26 cellular contexts compared by ENCODE assay signal in the genomic region with DNA sequence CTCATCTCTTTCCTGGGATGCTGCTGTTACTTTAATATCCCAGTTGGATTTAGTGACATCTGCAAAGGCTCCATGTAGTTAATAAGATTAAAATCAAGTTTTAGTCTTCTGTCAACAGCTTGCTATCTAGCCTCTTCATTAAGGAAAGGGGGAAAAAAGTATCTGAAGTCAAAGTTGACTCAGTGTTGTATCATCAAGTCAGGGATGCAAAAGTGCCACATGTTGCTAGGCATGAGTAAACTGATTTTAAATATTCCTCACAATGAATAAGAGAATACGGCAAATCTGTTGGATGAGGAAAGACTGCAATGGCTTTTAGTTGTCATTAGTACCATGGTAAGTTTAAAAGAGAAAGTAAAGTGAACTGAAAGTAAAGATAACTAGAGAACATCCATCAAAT.
DNase-seq lines count a peak whose midpoint lies in the region; ATAC-seq, FAIRE-seq and TF ChIP-seq lines count a peak whose summit lies in the region.
"Had no signal": no experiment of that assay in that cellular context is flagged by ENCODE, and none has a peak within 500 bp of the region (broad histone marks: within the 10 kb centered on the region; RNA-seq: fewer than 3 reads in every experiment).

No MANE protein-coding gene starts in this region.

- H4K8ac ChIP-seq in IMR-90 (ENCODE audit: low read depth in 2 of 2, low read length in 2 of 2) = no peak overlapping the region

- no peak overlapping the region for H2AK9ac ChIP-seq in IMR-90 (replicated peaks; ENCODE audit: low read depth, low read length, poor library complexity)

- H3K36me3 ChIP-seq in IMR-90 (ENCODE audit: control insufficient read depth, insufficient read depth, low read length) (no peaks in the 10 kb centered on the region), bronchial epithelial cell (ENCODE audit: control insufficient read depth, insufficient read depth, low read length) (no peaks in the 10 kb centered on the region), suprapubic skin (no peaks in the 10 kb centered on the region)
- H3K36me3 ChIP-seq: ascending aorta, gastroesophageal sphincter had no signal

- H3K27ac ChIP-seq in IMR-90 (ENCODE audit: insufficient read depth, low read length) = no peak overlapping the region
- H3K27ac ChIP-seq in suprapubic skin = peak overlapping the region; percentile 11
- H3K27ac ChIP-seq: 22Rv1, ascending aorta, C4-2B, gastroesophageal sphincter, skin epidermis, VCaP had no signal

- no peak overlapping the region; the same call in 1 of the 2 replicates for H3K18ac ChIP-seq in IMR-90 (ENCODE audit: low read depth, low read length)

- H3K56ac ChIP-seq in IMR-90 (ENCODE audit: extremely low read depth, insufficient read depth, low read length) = no peak overlapping the region

- no peak overlapping the region for H2BK20ac ChIP-seq in IMR-90 (ENCODE audit: low read depth, low read length)

- POLR2A ChIA-PET in IMR-90 (lab: Charles Lee; ENCODE audit: unreplicated experiment) = no interaction called here

- H3K14ac ChIP-seq in IMR-90 (replicated peaks; ENCODE audit: low read depth, low read length) = no peak overlapping the region

- ATAC-seq in IMR-90 (ENCODE audit: low read depth) = no peak
- ATAC-seq: gastroesophageal sphincter, Panc1 had no signal

- H3K4ac ChIP-seq in IMR-90 (ENCODE audit: low read depth, low read length) = no peak overlapping the region

- H2BK5ac ChIP-seq in IMR-90 (ENCODE audit: low read depth, low read length, poor library complexity, severe bottlenecking) = no peak overlapping the region

- WGBS in IMR-90 (ENCODE audit: extremely low coverage in 2 of 2, insufficient read length in 1 of 2), 2 experiments = no CpG with 5 or more reads among the region's 1 CpG
- WGBS in suprapubic skin = 70% methylated on average over 1 of the region's 1 CpG

- intact Hi-C loops in IMR-90 (cut with micrococcal nuclease) = no loop called here

- peak overlapping the region; percentile 22; the same call in 1 of the 2 replicates for H3K4me2 ChIP-seq in IMR-90 (ENCODE audit: low read depth, low read length)

- TF ChIP-seq POLR2A in IMR-90 (IDR thresholded peaks at IDR 0.05; ENCODE audit: low read depth, low read length) = no peak
- no peak for TF ChIP-seq POLR2A in suprapubic skin (IDR thresholded peaks at IDR 0.05)

- DNase-seq in NOMO-1 treated with DMSO at 0.1 percent for 48 hours (lab: John Stamatoyannopoulos, UW; ENCODE audit: unreplicated experiment) (peak; percentile 14), NOMO-1 treated with dmso at 0.1 percent for 144 hours (lab: John Stamatoyannopoulos, UW; ENCODE audit: unreplicated experiment) (no peak), IMR-90 (peak; percentile 22), bronchial epithelial cell (ENCODE audit: low read depth) (peak; percentile 19), suprapubic skin (ENCODE audit: low spot score in 2 of 2) (no peak), KBM-7 (no peak), kidney glomerular epithelial cell (lab: John Stamatoyannopoulos, UW) (no peak)
- DNase-seq in activated CD4-positive, alpha-beta T cell treated with anti-CD3 and anti-CD28 coated beads, Interleukin-2, amount 50 U/mL, for 48 hours = no peak
- DNase-seq: activated CD4-positive, alpha-beta T cell treated with anti-CD3 and anti-CD28 coated beads, Interleukin-2, amount 10 ng/mL, durations not matched to agents 24 days and 14 days; DMS 273 treated with DMSO at 0.1 percent for 48 hours; GDM1; NCI-H1105; NCI-H2029 treated with DMSO at 0.1 percent for 48 hours; NCI-H345; stimulated activated CD4-positive, alpha-beta T cell treated with anti-CD3 and anti-CD28 coated beads, Interleukin-2, amount 100 ng/mL, for 48 hours; stimulated activated naive CD4-positive, alpha-beta T cell; T-helper 2 cell had no signal

- H2BK120ac ChIP-seq in IMR-90 (ENCODE audit: low read depth, low read length) = no peak overlapping the region

- H2BK15ac ChIP-seq in IMR-90 (ENCODE audit: low read depth, low read length) = no peak overlapping the region

- dilution Hi-C loops in IMR-90 (cut with HindIII; ENCODE audit: low sequenced_read_pairs, unreplicated experiment) = no loop called here

- no TSS peak for BruUV-seq in IMR-90 (replicated peaks; lab: Mats Ljungman, UMichigan)

- in situ Hi-C loops in IMR-90 (cut with MboI; ENCODE audit: low sequenced_read_pairs) (no loop called here), KBM-7 (cut with MboI; ENCODE audit: low pct_unique_long_range_greater_than_20kb, low sequenced_read_pairs) (no loop called here)

- H3K27me3 ChIP-seq in IMR-90 (ENCODE audit: control insufficient read depth, insufficient read depth, low read length) (no peaks in the 10 kb centered on the region), bronchial epithelial cell (ENCODE audit: control insufficient read depth, insufficient read depth, low read length) (no peaks in the 10 kb centered on the region), suprapubic skin (no peaks in the 10 kb centered on the region)
- H3K27me3 ChIP-seq: ascending aorta, gastroesophageal sphincter had no signal

- TF ChIP-seq CTCF in IMR-90 (conservative IDR thresholded peaks at IDR 0.05; ENCODE audit: low read depth, low read length) (no peak), bronchial epithelial cell (IDR thresholded peaks at IDR 0.05; ENCODE audit: insufficient read depth, low read length, severe bottlenecking) (no peak), suprapubic skin (IDR thresholded peaks at IDR 0.05) (no peak)

- no peak for FAIRE-seq in bronchial epithelial cell (lab: Jason Lieb, UNC)
- FAIRE-seq: GM19239, keratinocyte had no signal

- H3K9ac ChIP-seq in IMR-90 (ENCODE audit: low read depth, low read length) = no peak overlapping the region

- H4K5ac ChIP-seq in IMR-90 (ENCODE audit: low read depth, low read length) = no peak overlapping the region

- CTCF ChIA-PET in IMR-90 (lab: Yijun Ruan, JAX) = no interaction called here

- no peak for TF ChIP-seq EP300 in suprapubic skin (IDR thresholded peaks at IDR 0.05)

- H3K9me3 ChIP-seq in IMR-90 (ENCODE audit: control insufficient read depth, insufficient read depth, low read length) = no peaks in the 10 kb centered on the region
- no peaks in the 10 kb centered on the region for H3K9me3 ChIP-seq in suprapubic skin
- H3K9me3 ChIP-seq: ascending aorta, gastroesophageal sphincter had no signal

- H3K79me1 ChIP-seq in IMR-90 (ENCODE audit: low read depth in 1 of 2, low read length in 2 of 2) = no peaks in the 10 kb centered on the region

- no peak for TF ChIP-seq RAD21 in IMR-90 (IDR thresholded peaks at IDR 0.05; ENCODE audit: low read length)

- H4K20me1 ChIP-seq in IMR-90 (ENCODE audit: insufficient read depth, low read length) = no peaks in the 10 kb centered on the region

- H3K4me3 ChIP-seq in IMR-90 (ENCODE audit: insufficient read depth, low read depth, low read length) = no peak overlapping the region
- no peak overlapping the region for H3K4me3 ChIP-seq in bronchial epithelial cell (ENCODE audit: low read depth, low read length)
- H3K4me3 ChIP-seq in suprapubic skin = no peak overlapping the region
- H3K4me3 ChIP-seq: ascending aorta, gastroesophageal sphincter, skin epidermis had no signal

- H2AFZ ChIP-seq in IMR-90 (replicated peaks; ENCODE audit: low read length, poor library complexity) = no peak overlapping the region

- H3K4me1 ChIP-seq in IMR-90 (ENCODE audit: control insufficient read depth, insufficient read depth, low read length) (peaks cover 2% of the 10 kb centered on the region; the same call in 1 of the 2 replicates), suprapubic skin (peaks cover 2% of the 10 kb centered on the region)
- H3K4me1 ChIP-seq: ascending aorta had no signal

- H2AK5ac ChIP-seq in IMR-90 (ENCODE audit: low read depth, low read length) = no peak overlapping the region

- no peaks in the 10 kb centered on the region for H3K9me1 ChIP-seq in IMR-90 (ENCODE audit: insufficient read depth, low read length)

- H4K91ac ChIP-seq in IMR-90 (ENCODE audit: insufficient read depth, low read depth, low read length) = no peak overlapping the region

- no peak overlapping the region for H3K23ac ChIP-seq in IMR-90 (ENCODE audit: low read depth, low read length)

TF ChIP-seq in IMR-90, 13 proteins besides CTCF, POLR2A, EP300 and RAD21:
- TF ChIP-seq MAZ (IDR thresholded peaks at IDR 0.05; ENCODE audit: borderline replicate concordance, low read depth, low read length) = no peak

Comparison
In these comparisons a context has a peak if more than half of its experiments do, and no peak if none do; other contexts are left out.
1. DNase-seq: peak in NOMO-1 treated with DMSO at 0.1 percent for 48 hours (single experiment), IMR-90 (single experiment) and bronchial epithelial cell (single experiment); none in NOMO-1 treated with dmso at 0.1 percent for 144 hours (single experiment), suprapubic skin (0 of 2), KBM-7 (single experiment), kidney glomerular epithelial cell (single experiment) and activated CD4-positive, alpha-beta T cell treated with anti-CD3 and anti-CD28 coated beads, Interleukin-2, amount 50 U/mL, for 48 hours (0 of 2).